ENCODE assay signal across 8 cellular contexts in genomic region chr10:21533577-21534475, GRCh38. TPM values are rescaled to one million over a fixed set of nuclear protein-coding genes. Genes with fewer than 3 reads are reported as not detected.
DNase-seq lines count a peak whose midpoint lies in the region; ATAC-seq lines count a peak whose summit lies in the region.

Gene MLLT10, plus strand, starts transcription at chr10:21534232. Its CDS starts 413 bp downstream, at chr10:21534645.

- ATAC-seq in GM21529 (IDR thresholded peaks at IDR 0.05; ENCODE audit: unreplicated experiment): peak; percentile 84
- peak; percentile 79 to 85 for ATAC-seq in naive thymus-derived CD8-positive, alpha-beta T cell

- H3K36me3 Mint-ChIP-seq in activated T-helper 1 cell treated with anti-CD3 and anti-CD28 coated beads, Interleukin-12 subunit alpha, Interleukin-12 subunit beta, Interleukin-2, Interleukin-4 antibody, amounts not matched to agents 30 ng/mL and 10 ng/mL and 1 ng/mL, durations not matched to agents 14 hours and 24 hours and 36 hours (ENCODE audit: low read depth): peaks cover 7% of the 10 kb centered on the region
- H3K36me3 Mint-ChIP-seq in naive thymus-derived CD8-positive, alpha-beta T cell: peaks cover 0 to 19% (median 3%) of the 10 kb centered on the region in 3 donors

- intact Hi-C loops in activated T-helper 1 cell treated with anti-CD3 and anti-CD28 coated beads, Interleukin-12 subunit alpha, Interleukin-12 subunit beta, Interleukin-2, Interleukin-4 antibody, amounts not matched to agents 30 ng/mL and 10 ng/mL and 1 ng/mL, durations not matched to agents 14 hours and 24 hours and 36 hours (cut with micrococcal nuclease): loop anchor here (1.0 to 5.0 kb wide), 12 partner anchors 9 to 903 kb away; partner anchors contain the start of genes BMI1, DNAJC1 and SKIDA1

- POLR2A ChIA-PET in naive thymus-derived CD8-positive, alpha-beta T cell (lab: Charles Lee): interaction anchor here (0.5 to 2.5 kb wide), 7 partner anchors 10 to 1096 kb away, joined by 3 to 11 read pairs (median 3); partner anchors contain the start of gene DNAJC1

- no peaks in the 10 kb centered on the region for H3K9me3 Mint-ChIP-seq in activated T-helper 1 cell treated with anti-CD3 and anti-CD28 coated beads, Interleukin-12 subunit alpha, Interleukin-12 subunit beta, Interleukin-2, Interleukin-4 antibody, amounts not matched to agents 30 ng/mL and 10 ng/mL and 1 ng/mL, durations not matched to agents 14 hours and 24 hours and 36 hours
- H3K9me3 Mint-ChIP-seq in naive thymus-derived CD8-positive, alpha-beta T cell: no peaks in the 10 kb centered on the region

- H3K4me1 Mint-ChIP-seq in activated T-helper 1 cell treated with anti-CD3 and anti-CD28 coated beads, Interleukin-12 subunit alpha, Interleukin-12 subunit beta, Interleukin-2, Interleukin-4 antibody, amounts not matched to agents 30 ng/mL and 10 ng/mL and 1 ng/mL, durations not matched to agents 14 hours and 24 hours and 36 hours (ENCODE audit: low read depth): peaks cover 17% of the 10 kb centered on the region
- H3K4me1 Mint-ChIP-seq in naive thymus-derived CD8-positive, alpha-beta T cell: peaks cover 9 to 26% (median 21%) of the 10 kb centered on the region in 4 donors

- in situ Hi-C loops in KBM-7 (cut with MboI; ENCODE audit: low pct_unique_long_range_greater_than_20kb, low sequenced_read_pairs): no loop called here

- peak within 1 kb of the TSS; percentile 90 for H3K4me3 Mint-ChIP-seq in activated T-helper 1 cell treated with anti-CD3 and anti-CD28 coated beads, Interleukin-12 subunit alpha, Interleukin-12 subunit beta, Interleukin-2, Interleukin-4 antibody, amounts not matched to agents 30 ng/mL and 10 ng/mL and 1 ng/mL, durations not matched to agents 14 hours and 24 hours and 36 hours
- peak within 1 kb of the TSS; percentile 89 to 98 (median 93) for H3K4me3 Mint-ChIP-seq in naive thymus-derived CD8-positive, alpha-beta T cell

- peak within 1 kb of the TSS; percentile 90 for H3K27ac Mint-ChIP-seq in activated T-helper 1 cell treated with anti-CD3 and anti-CD28 coated beads, Interleukin-12 subunit alpha, Interleukin-12 subunit beta, Interleukin-2, Interleukin-4 antibody, amounts not matched to agents 30 ng/mL and 10 ng/mL and 1 ng/mL, durations not matched to agents 14 hours and 24 hours and 36 hours
- H3K27ac Mint-ChIP-seq in naive thymus-derived CD8-positive, alpha-beta T cell: peak within 1 kb of the TSS; percentile 37 to 99 (median 96)

- DNase-seq in DMS53 treated with DMSO at 0.1 percent for 48 hours (lab: John Stamatoyannopoulos, UW; ENCODE audit: unreplicated experiment) (peak; percentile 96), KBM-7 (peak; percentile 91), RKO (ENCODE audit: low spot score) (peak; percentile 97), fibroblast of gingiva (ENCODE audit: low read depth) (peak; percentile 98)
- DNase-seq in activated T-helper 1 cell treated with anti-CD3 and anti-CD28 coated beads, Interleukin-12 subunit alpha, Interleukin-12 subunit beta, Interleukin-2, Interleukin-4 antibody, amounts not matched to agents 30 ng/mL and 10 ng/mL and 1 ng/mL, durations not matched to agents 14 hours and 24 hours and 36 hours (ENCODE audit: low spot score): peak; percentile 89
- DNase-seq in naive thymus-derived CD8-positive, alpha-beta T cell: peak; percentile 90 to 97 (median 94)
- DNase-seq in stimulated activated naive CD4-positive, alpha-beta T cell (lab: John Stamatoyannopoulos, UW): peak; percentile 89 to 95 (median 92)

- peaks cover 15% of the 10 kb centered on the region for H3K27me3 Mint-ChIP-seq in activated T-helper 1 cell treated with anti-CD3 and anti-CD28 coated beads, Interleukin-12 subunit alpha, Interleukin-12 subunit beta, Interleukin-2, Interleukin-4 antibody, amounts not matched to agents 30 ng/mL and 10 ng/mL and 1 ng/mL, durations not matched to agents 14 hours and 24 hours and 36 hours (ENCODE audit: insufficient read depth)
- H3K27me3 Mint-ChIP-seq in naive thymus-derived CD8-positive, alpha-beta T cell: no peaks in the 10 kb centered on the region

RNA-seq across cellular contexts. Expression of gene MLLT10, which starts in this region (rescaled TPM):
- total RNA-seq in activated T-helper 1 cell treated with anti-CD3 and anti-CD28 coated beads, Interleukin-12 subunit alpha, Interleukin-12 subunit beta, Interleukin-2, Interleukin-4 antibody, amounts not matched to agents 30 ng/mL and 10 ng/mL and 1 ng/mL, durations not matched to agents 14 hours and 24 hours and 36 hours: 40.9 and 43.1 TPM in 2 replicates
- total RNA-seq in naive thymus-derived CD8-positive, alpha-beta T cell: 10 to 100 TPM; 63.5 to 64.7 TPM
- polyA plus RNA-seq in naive thymus-derived CD8-positive, alpha-beta T cell: 1 to 10 TPM; 3.5 to 4.6 (median 4.4) TPM

Comparison
In these comparisons a context has a peak if more than half of its experiments do, and no peak if none do; other contexts are left out.
1. Peak in every context shown above with its lines: DNase-seq and ATAC-seq.